Comparison of ENCODE assay signal across 21 cellular contexts in genomic region chr3:191962324-191962723, GRCh38.
"Had no signal": no experiment of that assay in that cellular context is flagged by ENCODE, and none has a peak within 500 bp of the region (broad histone marks: within the 10 kb centered on the region; RNA-seq: fewer than 3 reads in every experiment).

No MANE protein-coding gene starts in this region.

- H3K36me3 ChIP-seq: esophagus squamous epithelium, heart right ventricle, thoracic aorta, uterus had no signal

- DNase-seq: activated B cell treated with CpG ODN at 0.5 μM for 24 hours; activated CD4-positive, alpha-beta T cell treated with anti-CD3 and anti-CD28 coated beads, Interleukin-2, amount 50 U/mL, for 1 hour; activated CD8-positive, alpha-beta T cell treated with anti-CD3 and anti-CD28 coated beads for 36 hours; activated naive CD4-positive, alpha-beta T cell treated with Interleukin-2 at 50 U/mL for 16 hours; activated T-cell treated with anti-CD3 and anti-CD28 coated beads, Interleukin-2, amount 50 U/mL, for 48 hours; anterior cingulate cortex; esophagus squamous epithelium; foreskin melanocyte; heart right ventricle; left ventricle myocardium superior; midbrain; naive thymus-derived CD8-positive, alpha-beta T cell; occipital lobe; stimulated activated CD4-positive, alpha-beta T cell treated with anti-CD3 and anti-CD28 coated beads, Interleukin-4, amount 100 ng/mL, for 24 hours; T-helper 17 cell; T1000; trophoblast cell; uterus had no signal

- H3K27ac ChIP-seq: esophagus squamous epithelium, heart right ventricle, skin epidermis, thoracic aorta, uterus had no signal

- H3K9me3 ChIP-seq: esophagus squamous epithelium, heart right ventricle, thoracic aorta, uterus had no signal

- H3K4me1 ChIP-seq: esophagus squamous epithelium, heart right ventricle, uterus had no signal

- FAIRE-seq: bronchial epithelial cell had no signal

- H3K4me3 ChIP-seq: esophagus squamous epithelium, heart right ventricle, skin epidermis, thoracic aorta, uterus had no signal

- H3K27me3 ChIP-seq: esophagus squamous epithelium, heart right ventricle, uterus had no signal
